ENCODE assay signal across 8 cellular contexts in the genomic region with DNA sequence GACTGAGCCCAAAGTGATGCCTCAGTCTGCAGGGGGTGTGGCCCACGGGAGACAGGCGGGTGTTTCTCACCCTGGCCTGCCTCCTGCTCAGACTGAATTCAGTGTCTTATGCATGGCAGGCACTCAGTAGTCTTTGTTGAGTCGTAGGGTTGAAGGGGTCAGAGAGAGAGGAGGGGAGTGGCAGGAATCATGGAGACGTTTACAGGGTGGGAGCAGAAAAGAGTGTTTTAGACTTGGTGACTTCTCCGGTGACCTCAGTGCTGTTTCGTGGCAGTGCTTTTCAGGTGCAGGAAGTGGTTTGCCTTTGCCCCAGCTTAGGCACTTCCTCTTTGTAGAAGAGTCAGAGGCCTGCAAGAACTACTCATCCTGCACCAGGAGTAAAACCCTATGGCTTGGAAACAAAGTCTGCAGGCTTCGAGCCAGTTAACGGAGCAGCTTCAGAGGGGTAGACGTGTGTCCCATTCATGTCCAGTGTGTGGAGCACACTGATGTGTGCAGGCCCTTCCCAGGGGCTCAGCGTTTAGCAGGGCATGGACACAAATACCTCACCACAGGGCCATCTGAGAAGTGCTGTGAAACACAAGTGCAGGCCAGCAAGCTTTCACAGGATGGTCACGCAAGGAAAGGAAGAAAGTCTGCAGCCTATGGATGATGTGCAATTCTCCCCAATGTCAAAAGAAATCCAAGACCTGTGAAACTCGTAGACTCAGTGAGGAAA.
DNase-seq lines count a peak whose midpoint lies in the region; ATAC-seq lines count a peak whose summit lies in the region.

No MANE protein-coding gene starts in this region.

- ATAC-seq in GM19023 (IDR thresholded peaks at IDR 0.05; ENCODE audit: unreplicated experiment) (peak; percentile 89), HG03045 (IDR thresholded peaks at IDR 0.05; ENCODE audit: unreplicated experiment) (peak; percentile 86)

- DNase-seq in SIG-M5 treated with dmso at 0.1 percent for 504 hours (lab: John Stamatoyannopoulos, UW; ENCODE audit: unreplicated experiment) (peak; percentile 93), DMS114 treated with DMSO at 0.1 percent for 48 hours (lab: John Stamatoyannopoulos, UW; ENCODE audit: unreplicated experiment) (no peak), DMS 273 treated with DMSO at 0.1 percent for 48 hours (lab: John Stamatoyannopoulos, UW) (no peak), NCI-H128 (lab: John Stamatoyannopoulos, UW; ENCODE audit: unreplicated experiment) (no peak)
- peak; percentile 59 for DNase-seq in activated naive CD4-positive, alpha-beta T cell treated with anti-CD3 and anti-CD28 coated beads, Interleukin-2, amount 50 U/mL, for 16 hours
- DNase-seq in stimulated activated CD4-positive, alpha-beta T cell treated with anti-CD3 and anti-CD28 coated beads, Interleukin-15, amount 100 ng/mL, for 1 hour (ENCODE audit: low read depth in 1 of 2, low spot score in 1 of 2) = peak; percentile 26 to 51

Comparison
In these comparisons a context has a peak if more than half of its experiments do, and no peak if none do; other contexts are left out.
1. DNase-seq: peak in SIG-M5 treated with dmso at 0.1 percent for 504 hours (single experiment), activated naive CD4-positive, alpha-beta T cell treated with anti-CD3 and anti-CD28 coated beads, Interleukin-2, amount 50 U/mL, for 16 hours (single experiment) and stimulated activated CD4-positive, alpha-beta T cell treated with anti-CD3 and anti-CD28 coated beads, Interleukin-15, amount 100 ng/mL, for 1 hour (2 of 2); none in DMS114 treated with DMSO at 0.1 percent for 48 hours (single experiment), DMS 273 treated with DMSO at 0.1 percent for 48 hours (single experiment) and NCI-H128 (single experiment).